In the genomic region with DNA sequence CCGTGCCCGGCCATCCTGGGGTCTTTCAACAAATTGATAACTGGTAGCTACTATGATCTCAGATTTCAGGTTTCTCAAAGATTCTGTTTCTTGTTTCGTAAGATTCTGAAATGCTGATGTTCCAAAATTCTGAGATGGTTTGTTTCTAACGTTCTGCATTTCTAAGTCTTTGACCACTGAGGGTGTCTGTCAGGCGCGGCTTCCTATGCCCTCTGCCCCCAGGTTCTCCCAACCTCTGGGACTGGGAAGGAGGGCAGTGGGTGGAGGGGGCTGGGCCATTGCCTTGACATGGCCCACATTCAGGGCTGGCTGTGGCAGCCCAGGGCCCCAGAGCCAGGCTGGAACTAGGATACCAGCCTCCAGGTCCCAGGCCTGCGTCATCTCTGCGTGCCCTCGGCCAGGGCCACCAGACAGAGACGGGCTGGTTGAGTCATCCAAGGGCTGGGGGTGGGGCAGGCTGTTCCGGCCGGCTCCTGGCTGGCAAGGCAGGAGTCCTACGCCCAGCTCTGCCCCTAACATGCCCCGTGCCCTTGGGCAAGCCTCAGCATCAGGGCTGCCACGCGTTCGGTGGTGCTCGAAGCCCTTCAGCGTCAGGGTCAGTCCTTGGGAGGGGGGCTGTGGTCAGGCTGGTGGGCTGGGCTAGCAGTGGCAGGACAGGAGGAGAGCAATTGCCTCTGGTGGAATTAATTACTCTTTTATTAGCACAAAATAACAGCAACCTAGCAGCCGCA, we compare ENCODE assay signal across 1 cellular context.
A peak's percentile ranks its signal among the peaks of the same experiment; 100 is the strongest.
TF ChIP-seq lines count a peak whose summit lies in the region.

No MANE protein-coding gene starts in this region.

TF ChIP-seq in HepG2, 621 proteins besides CTCF, POLR2A, EP300 and RAD21 (continued from another document and continues in another):
- TF ChIP-seq, protein P1, sequence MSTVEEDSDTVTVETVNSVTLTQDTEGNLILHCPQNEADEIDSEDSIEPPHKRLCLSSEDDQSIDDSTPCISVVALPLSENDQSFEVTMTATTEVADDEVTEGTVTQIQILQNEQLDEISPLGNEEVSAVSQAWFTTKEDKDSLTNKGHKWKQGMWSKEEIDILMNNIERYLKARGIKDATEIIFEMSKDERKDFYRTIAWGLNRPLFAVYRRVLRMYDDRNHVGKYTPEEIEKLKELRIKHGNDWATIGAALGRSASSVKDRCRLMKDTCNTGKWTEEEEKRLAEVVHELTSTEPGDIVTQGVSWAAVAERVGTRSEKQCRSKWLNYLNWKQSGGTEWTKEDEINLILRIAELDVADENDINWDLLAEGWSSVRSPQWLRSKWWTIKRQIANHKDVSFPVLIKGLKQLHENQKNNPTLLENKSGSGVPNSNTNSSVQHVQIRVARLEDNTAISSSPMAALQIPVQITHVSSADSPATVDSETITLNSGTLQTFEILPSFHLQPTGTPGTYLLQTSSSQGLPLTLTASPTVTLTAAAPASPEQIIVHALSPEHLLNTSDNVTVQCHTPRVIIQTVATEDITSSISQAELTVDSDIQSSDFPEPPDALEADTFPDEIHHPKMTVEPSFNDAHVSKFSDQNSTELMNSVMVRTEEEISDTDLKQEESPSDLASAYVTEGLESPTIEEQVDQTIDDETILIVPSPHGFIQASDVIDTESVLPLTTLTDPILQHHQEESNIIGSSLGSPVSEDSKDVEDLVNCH (CRISPR knock-in tag; IDR thresholded peaks at IDR 0.05) = no peak
- TF ChIP-seq SOX6 (IDR thresholded peaks at IDR 0.05) (no peak), SOX6 (CRISPR knock-in tag; IDR thresholded peaks at IDR 0.05) (peak; percentile 32; the same call in 1 of the 2 replicates), ZNF761 (CRISPR knock-in tag; conservative IDR thresholded peaks at IDR 0.05) (no peak), MTERF4 (CRISPR knock-in tag; IDR thresholded peaks at IDR 0.05) (peak; percentile 44; the same call in 1 of the 2 replicates), ATF1 (CRISPR knock-in tag; IDR thresholded peaks at IDR 0.05) (0 out of 2 replicates have a peak, but pooled peaks have one; percentile 69), ZNF292 (CRISPR knock-in tag; IDR thresholded peaks at IDR 0.05; ENCODE audit: borderline replicate concordance, low read depth) (no peak), MTA1 (CRISPR knock-in tag; IDR thresholded peaks at IDR 0.05; ENCODE audit: borderline replicate concordance) (0 out of 2 replicates have a peak, but pooled peaks have one; percentile 8), KAT8 (CRISPR knock-in tag; IDR thresholded peaks at IDR 0.05) (peak; percentile 46; the same call in 1 of the 2 replicates), HOXA9 (CRISPR knock-in tag; IDR thresholded peaks at IDR 0.05; ENCODE audit: borderline replicate concordance) (no peak), ZNF3 (CRISPR knock-in tag; IDR thresholded peaks at IDR 0.05) (peak; percentile 46; the same call in 1 of the 2 replicates), KDM2A (CRISPR knock-in tag; IDR thresholded peaks at IDR 0.05; ENCODE audit: borderline replicate concordance, low read depth) (peak; percentile 54), RBM39 (IDR thresholded peaks at IDR 0.05; ENCODE audit: low read depth, low read length, poor library complexity, severe bottlenecking) (peak; percentile 83), ZNF333 (CRISPR knock-in tag; IDR thresholded peaks at IDR 0.05; ENCODE audit: borderline replicate concordance) (0 out of 2 replicates have a peak, but pooled peaks have one; percentile 24), GABPB1 (CRISPR knock-in tag; IDR thresholded peaks at IDR 0.05) (peak; percentile 72), SP1 (IDR thresholded peaks at IDR 0.05) (no peak), SP1 (CRISPR knock-in tag; IDR thresholded peaks at IDR 0.05) (peak; percentile 35; the same call in 1 of the 2 replicates), ZNF607 (CRISPR knock-in tag; IDR thresholded peaks at IDR 0.05; ENCODE audit: borderline replicate concordance) (no peak), GATAD2A (CRISPR knock-in tag; IDR thresholded peaks at IDR 0.05) (peak; percentile 36; the same call in 1 of the 2 replicates), SOX13 (IDR thresholded peaks at IDR 0.05) (no peak), SOX13 (CRISPR knock-in tag; conservative IDR thresholded peaks at IDR 0.05 in 1 of 2, IDR thresholded peaks at IDR 0.05 in 1 of 2) (0 out of 4 replicates have a peak, but pooled peaks of 1 of the 2 experiments have one; percentile 19), TFDP1 (CRISPR knock-in tag; IDR thresholded peaks at IDR 0.05; ENCODE audit: borderline replicate concordance) (0 out of 2 replicates have a peak, but pooled peaks have one; percentile 20), ZMAT3 (CRISPR knock-in tag; conservative IDR thresholded peaks at IDR 0.05) (0 out of 2 replicates have a peak, but pooled peaks have one; percentile 17), ZBTB42 (CRISPR knock-in tag; IDR thresholded peaks at IDR 0.05) (no peak), CC2D1A (CRISPR knock-in tag; IDR thresholded peaks at IDR 0.05) (0 out of 2 replicates have a peak, but pooled peaks have one; percentile 40), ZNF790 (CRISPR knock-in tag; IDR thresholded peaks at IDR 0.05; ENCODE audit: borderline replicate concordance) (no peak), ELF3 (CRISPR knock-in tag; IDR thresholded peaks at IDR 0.05) (no peak; the same call in 1 of the 2 replicates), ARNT2 (CRISPR knock-in tag; IDR thresholded peaks at IDR 0.05; ENCODE audit: low read depth) (peak; percentile 56; the same call in 1 of the 2 replicates), NCOA5 (CRISPR knock-in tag; IDR thresholded peaks at IDR 0.05) (no peak), CHD2 (IDR thresholded peaks at IDR 0.05; ENCODE audit: low read depth, low read length) (no peak), SKI (IDR thresholded peaks at IDR 0.05; ENCODE audit: partially characterized antibody) (peak; percentile 82)
- TF ChIP-seq, protein P2, sequence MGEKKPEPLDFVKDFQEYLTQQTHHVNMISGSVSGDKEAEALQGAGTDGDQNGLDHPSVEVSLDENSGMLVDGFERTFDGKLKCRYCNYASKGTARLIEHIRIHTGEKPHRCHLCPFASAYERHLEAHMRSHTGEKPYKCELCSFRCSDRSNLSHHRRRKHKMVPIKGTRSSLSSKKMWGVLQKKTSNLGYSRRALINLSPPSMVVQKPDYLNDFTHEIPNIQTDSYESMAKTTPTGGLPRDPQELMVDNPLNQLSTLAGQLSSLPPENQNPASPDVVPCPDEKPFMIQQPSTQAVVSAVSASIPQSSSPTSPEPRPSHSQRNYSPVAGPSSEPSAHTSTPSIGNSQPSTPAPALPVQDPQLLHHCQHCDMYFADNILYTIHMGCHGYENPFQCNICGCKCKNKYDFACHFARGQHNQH (CRISPR knock-in tag; IDR thresholded peaks at IDR 0.05) = peak; percentile 60
- TF ChIP-seq, protein P3, sequence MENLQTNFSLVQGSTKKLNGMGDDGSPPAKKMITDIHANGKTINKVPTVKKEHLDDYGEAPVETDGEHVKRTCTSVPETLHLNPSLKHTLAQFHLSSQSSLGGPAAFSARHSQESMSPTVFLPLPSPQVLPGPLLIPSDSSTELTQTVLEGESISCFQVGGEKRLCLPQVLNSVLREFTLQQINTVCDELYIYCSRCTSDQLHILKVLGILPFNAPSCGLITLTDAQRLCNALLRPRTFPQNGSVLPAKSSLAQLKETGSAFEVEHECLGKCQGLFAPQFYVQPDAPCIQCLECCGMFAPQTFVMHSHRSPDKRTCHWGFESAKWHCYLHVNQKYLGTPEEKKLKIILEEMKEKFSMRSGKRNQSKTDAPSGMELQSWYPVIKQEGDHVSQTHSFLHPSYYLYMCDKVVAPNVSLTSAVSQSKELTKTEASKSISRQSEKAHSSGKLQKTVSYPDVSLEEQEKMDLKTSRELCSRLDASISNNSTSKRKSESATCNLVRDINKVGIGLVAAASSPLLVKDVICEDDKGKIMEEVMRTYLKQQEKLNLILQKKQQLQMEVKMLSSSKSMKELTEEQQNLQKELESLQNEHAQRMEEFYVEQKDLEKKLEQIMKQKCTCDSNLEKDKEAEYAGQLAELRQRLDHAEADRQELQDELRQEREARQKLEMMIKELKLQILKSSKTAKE (CRISPR knock-in tag; IDR thresholded peaks at IDR 0.05; ENCODE audit: borderline replicate concordance) = peak; percentile 35; the same call in 1 of the 2 replicates
- TF ChIP-seq, protein P4, sequence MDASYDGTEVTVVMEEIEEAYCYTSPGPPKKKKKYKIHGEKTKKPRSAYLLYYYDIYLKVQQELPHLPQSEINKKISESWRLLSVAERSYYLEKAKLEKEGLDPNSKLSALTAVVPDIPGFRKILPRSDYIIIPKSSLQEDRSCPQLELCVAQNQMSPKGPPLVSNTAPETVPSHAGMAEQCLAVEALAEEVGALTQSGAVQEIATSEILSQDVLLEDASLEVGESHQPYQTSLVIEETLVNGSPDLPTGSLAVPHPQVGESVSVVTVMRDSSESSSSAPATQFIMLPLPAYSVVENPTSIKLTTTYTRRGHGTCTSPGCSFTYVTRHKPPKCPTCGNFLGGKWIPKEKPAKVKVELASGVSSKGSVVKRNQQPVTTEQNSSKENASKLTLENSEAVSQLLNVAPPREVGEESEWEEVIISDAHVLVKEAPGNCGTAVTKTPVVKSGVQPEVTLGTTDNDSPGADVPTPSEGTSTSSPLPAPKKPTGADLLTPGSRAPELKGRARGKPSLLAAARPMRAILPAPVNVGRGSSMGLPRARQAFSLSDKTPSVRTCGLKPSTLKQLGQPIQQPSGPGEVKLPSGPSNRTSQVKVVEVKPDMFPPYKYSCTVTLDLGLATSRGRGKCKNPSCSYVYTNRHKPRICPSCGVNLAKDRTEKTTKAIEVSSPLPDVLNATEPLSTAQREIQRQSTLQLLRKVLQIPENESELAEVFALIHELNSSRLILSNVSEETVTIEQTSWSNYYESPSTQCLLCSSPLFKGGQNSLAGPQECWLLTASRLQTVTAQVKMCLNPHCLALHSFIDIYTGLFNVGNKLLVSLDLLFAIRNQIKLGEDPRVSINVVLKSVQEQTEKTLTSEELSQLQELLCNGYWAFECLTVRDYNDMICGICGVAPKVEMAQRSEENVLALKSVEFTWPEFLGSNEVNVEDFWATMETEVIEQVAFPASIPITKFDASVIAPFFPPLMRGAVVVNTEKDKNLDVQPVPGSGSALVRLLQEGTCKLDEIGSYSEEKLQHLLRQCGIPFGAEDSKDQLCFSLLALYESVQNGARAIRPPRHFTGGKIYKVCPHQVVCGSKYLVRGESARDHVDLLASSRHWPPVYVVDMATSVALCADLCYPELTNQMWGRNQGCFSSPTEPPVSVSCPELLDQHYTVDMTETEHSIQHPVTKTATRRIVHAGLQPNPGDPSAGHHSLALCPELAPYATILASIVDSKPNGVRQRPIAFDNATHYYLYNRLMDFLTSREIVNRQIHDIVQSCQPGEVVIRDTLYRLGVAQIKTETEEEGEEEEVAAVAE (CRISPR knock-in tag; IDR thresholded peaks at IDR 0.05; ENCODE audit: borderline replicate concordance) = no peak
- TF ChIP-seq, protein P5, sequence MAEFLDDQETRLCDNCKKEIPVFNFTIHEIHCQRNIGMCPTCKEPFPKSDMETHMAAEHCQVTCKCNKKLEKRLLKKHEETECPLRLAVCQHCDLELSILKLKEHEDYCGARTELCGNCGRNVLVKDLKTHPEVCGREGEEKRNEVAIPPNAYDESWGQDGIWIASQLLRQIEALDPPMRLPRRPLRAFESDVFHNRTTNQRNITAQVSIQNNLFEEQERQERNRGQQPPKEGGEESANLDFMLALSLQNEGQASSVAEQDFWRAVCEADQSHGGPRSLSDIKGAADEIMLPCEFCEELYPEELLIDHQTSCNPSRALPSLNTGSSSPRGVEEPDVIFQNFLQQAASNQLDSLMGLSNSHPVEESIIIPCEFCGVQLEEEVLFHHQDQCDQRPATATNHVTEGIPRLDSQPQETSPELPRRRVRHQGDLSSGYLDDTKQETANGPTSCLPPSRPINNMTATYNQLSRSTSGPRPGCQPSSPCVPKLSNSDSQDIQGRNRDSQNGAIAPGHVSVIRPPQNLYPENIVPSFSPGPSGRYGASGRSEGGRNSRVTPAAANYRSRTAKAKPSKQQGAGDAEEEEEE (CRISPR knock-in tag; IDR thresholded peaks at IDR 0.05; ENCODE audit: borderline replicate concordance) = peak; percentile 64; the same call in 1 of the 2 replicates
